Comparison of ENCODE assay signal across 11 cellular contexts in the genomic region with DNA sequence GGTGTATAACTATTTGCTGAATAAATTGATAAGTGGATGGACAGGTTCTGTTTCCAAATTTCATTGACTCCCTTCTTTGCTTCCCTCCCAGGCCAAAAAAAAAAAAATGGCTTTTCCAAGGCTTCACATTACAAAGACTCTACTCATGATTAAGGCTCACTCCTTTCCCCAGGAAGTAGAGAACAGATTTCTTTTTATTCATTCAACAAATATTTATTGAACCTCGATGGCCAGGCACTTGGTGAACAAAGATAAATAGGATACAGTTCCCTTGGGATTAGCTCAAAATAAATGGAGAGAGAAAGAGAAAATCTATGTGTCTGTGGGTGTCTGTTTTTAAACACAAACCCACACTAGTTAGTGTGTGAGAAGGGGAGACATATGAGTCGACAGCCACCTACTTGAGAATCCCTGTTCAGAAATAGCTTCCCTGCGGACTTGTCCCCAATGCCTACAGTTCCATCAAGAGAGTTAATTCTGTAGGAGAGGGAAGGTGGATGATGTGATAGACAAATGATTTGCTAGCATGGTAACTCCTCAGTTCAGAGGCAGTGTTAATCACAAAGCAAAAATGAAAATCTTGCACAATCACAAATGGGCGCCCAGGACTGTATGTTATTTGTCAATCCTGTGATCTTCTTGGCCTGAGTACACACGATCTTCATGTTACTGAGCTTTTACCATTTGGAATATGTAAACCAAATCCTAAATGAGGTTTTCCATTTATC. TPM values are rescaled to one million over a fixed set of nuclear protein-coding genes. Genes with fewer than 3 reads are reported as not detected.
DNase-seq lines count a peak whose midpoint lies in the region; FAIRE-seq and TF ChIP-seq lines count a peak whose summit lies in the region.
"Had no signal": no experiment of that assay in that cellular context is flagged by ENCODE, and none has a peak within 500 bp of the region (broad histone marks: within the 10 kb centered on the region; RNA-seq: fewer than 3 reads in every experiment).

No MANE protein-coding gene starts in this region.

- no peaks in the 10 kb centered on the region for H3K9me3 ChIP-seq in keratinocyte (ENCODE audit: control insufficient read depth, low read depth, low read length)
- H3K9me3 ChIP-seq: Caco-2 had no signal

- H3K27ac Mint-ChIP-seq in IgD-negative memory B cell, result peak overlapping the region in 2 of 3 donors; percentile 26 to 69
- H3K27ac Mint-ChIP-seq in nephron progenitor cell, result no peak overlapping the region

- dilution Hi-C loops in keratinocyte (cut with MboI; ENCODE audit: extremely low pct_ligation_motif_present, low sequenced_read_pairs), result no loop called here

- H3K4me3 Mint-ChIP-seq in IgD-negative memory B cell, result no peak overlapping the region
- H3K4me3 Mint-ChIP-seq in nephron progenitor cell, result no peak overlapping the region

- H3K9me1 ChIP-seq in keratinocyte (ENCODE audit: control insufficient read depth, extremely low read depth, insufficient read depth, low read length), result no peaks in the 10 kb centered on the region

- no peak overlapping the region for H3K9ac ChIP-seq in keratinocyte (ENCODE audit: control insufficient read depth, extremely low read depth, insufficient read depth, low read length)

- in situ Hi-C loops in GM13976 (cut with MboI; ENCODE audit: low sequenced_read_pairs, unreplicated experiment), result no loop called here

- FAIRE-seq in keratinocyte (lab: Jason Lieb, UNC), result no peak

- H3K4me1 ChIP-seq in keratinocyte (ENCODE audit: control insufficient read depth, extremely low read depth, insufficient read depth, low read length), result peaks cover 42% of the 10 kb centered on the region
- H3K4me1 ChIP-seq: Caco-2 had no signal

- no peak for TF ChIP-seq CTCF in cardiac fibroblast (IDR thresholded peaks at IDR 0.05; ENCODE audit: low read depth, low read length)
- TF ChIP-seq CTCF in keratinocyte (optimal IDR thresholded peaks at IDR 0.05 in 1 of 3, IDR thresholded peaks at IDR 0.05 in 1 of 3, conservative IDR thresholded peaks at IDR 0.05 in 1 of 3; ENCODE audit: extremely low read depth in 1 of 3, insufficient read depth in 2 of 3, low read length in 3 of 3), result no peak
- no peak for TF ChIP-seq CTCF in GM13976 (IDR thresholded peaks at IDR 0.05; ENCODE audit: borderline replicate concordance, control extremely low read depth, extremely low read depth, insufficient read depth, missing control alignments)
- TF ChIP-seq CTCF in nephron progenitor cell (IDR thresholded peaks at IDR 0.05), result no peak

- H3K36me3 ChIP-seq in keratinocyte (ENCODE audit: control insufficient read depth in 2 of 2, extremely low read depth in 1 of 2, insufficient read depth in 2 of 2, low read length in 2 of 2), result peaks cover 9 to 33% of the 10 kb centered on the region in 2 experiments

- H3K27me3 Mint-ChIP-seq in IgD-negative memory B cell (no peaks in the 10 kb centered on the region), nephron progenitor cell (ENCODE audit: low read depth, poor library complexity) (peaks cover 3% of the 10 kb centered on the region)

- no peaks in the 10 kb centered on the region for H4K20me1 ChIP-seq in keratinocyte (ENCODE audit: control insufficient read depth, extremely low read depth, insufficient read depth, low read length)

- DNase-seq in cardiac fibroblast (ENCODE audit: low read depth in 2 of 2) (peak; percentile 55 to 88), keratinocyte (ENCODE audit: low read depth, low spot score) (no peak), DMS114 treated with DMSO at 0.1 percent for 48 hours (lab: John Stamatoyannopoulos, UW; ENCODE audit: unreplicated experiment) (no peak), SKM-1 treated with dmso at 0.1 percent for 144 hours (lab: John Stamatoyannopoulos, UW; ENCODE audit: unreplicated experiment) (no peak), GM13976 (ENCODE audit: low spot score) (no peak), nephron progenitor cell (no peak)
- DNase-seq: activated CD8-positive, alpha-beta memory T cell treated with anti-CD3 and anti-CD28 coated beads, Interleukin-2, amount 50 U/mL, for 4 hours; Caco-2; NCI-H69 had no signal

- peak overlapping the region; percentile 0 for H3K4me2 ChIP-seq in keratinocyte (ENCODE audit: control insufficient read depth, extremely low read depth, insufficient read depth, low read depth, low read length)

- H2AFZ ChIP-seq in keratinocyte (ENCODE audit: control insufficient read depth, low read length), result no peak overlapping the region

- H3K27ac ChIP-seq in keratinocyte (ENCODE audit: control insufficient read depth, insufficient read depth, low read length) (peak overlapping the region; percentile 43), skin epidermis (peak overlapping the region in 16 of 21 experiments; percentile 7 to 74 (median 54))

- H3K4me3 ChIP-seq in cardiac fibroblast (replicated peaks in 1 of 2; ENCODE audit: low read depth in 2 of 2, low read length in 2 of 2), result no peak overlapping the region
- peak overlapping the region in 1 of 3 experiments; percentile 8 for H3K4me3 ChIP-seq in keratinocyte (ENCODE audit: control insufficient read depth in 2 of 3, extremely low read depth in 1 of 3, insufficient read depth in 2 of 3, low read depth in 1 of 3, low read length in 3 of 3)
- H3K4me3 ChIP-seq in skin epidermis, result no peak overlapping the region

- H3K4me1 Mint-ChIP-seq in IgD-negative memory B cell, result peaks cover 20 to 49% (median 21%) of the 10 kb centered on the region in 3 donors
- H3K4me1 Mint-ChIP-seq in nephron progenitor cell, result peaks cover 50% of the 10 kb centered on the region

- H3K36me3 Mint-ChIP-seq in IgD-negative memory B cell (peaks cover 10% of the 10 kb centered on the region), nephron progenitor cell (ENCODE audit: low read depth) (peaks cover 5% of the 10 kb centered on the region)

- H3K9me3 Mint-ChIP-seq in IgD-negative memory B cell (no peaks in the 10 kb centered on the region), nephron progenitor cell (no peaks in the 10 kb centered on the region)

- no peaks in the 10 kb centered on the region for H3K27me3 ChIP-seq in keratinocyte (ENCODE audit: control insufficient read depth, extremely low read depth, insufficient read depth, low read length)

- H3K79me2 ChIP-seq in keratinocyte (ENCODE audit: control insufficient read depth, insufficient read depth, low read length), result peaks cover 93% of the 10 kb centered on the region

RNA-seq across cellular contexts. Expression of a gene that starts 20.3 kb away (rescaled TPM):
- 26.1 TPM for polyA plus RNA-seq in IgD-negative memory B cell
- 76.8 to 81.6 TPM (median 81.1 TPM) in 3 replicates for polyA plus RNA-seq in keratinocyte
- polyA plus RNA-seq in keratinocyte (2011; ENCODE audit: low read depth), result 47.7 TPM
- 83.9 and 87.4 TPM in 2 replicates for polyA plus RNA-seq in keratinocyte (2011; cell fraction: cytosol; rRNA removed)
- polyA plus RNA-seq in keratinocyte (2011; cell fraction: nucleus; rRNA removed), result 81.5 and 96.9 TPM in 2 replicates
- polyA plus RNA-seq in keratinocyte (2012; ENCODE audit: low replicate concordance), result 74.8 and 75.5 TPM in 2 replicates
- 89.6 to 152 TPM (median 117 TPM) in 3 replicates for polyA minus RNA-seq in keratinocyte
- polyA minus RNA-seq in keratinocyte (2011; cell fraction: cytosol; rRNA and poly(A)+ RNA removed), result 76.4 TPM
- polyA minus RNA-seq in keratinocyte (2011; cell fraction: nucleus; rRNA and poly(A)+ RNA removed), result 48.5 and 58.3 TPM in 2 replicates

Comparison
In these comparisons a context has a peak if more than half of its experiments do, and no peak if none do; other contexts are left out.
1. DNase-seq: peak in cardiac fibroblast (2 of 2); none in keratinocyte (single experiment), DMS114 treated with DMSO at 0.1 percent for 48 hours (single experiment), SKM-1 treated with dmso at 0.1 percent for 144 hours (single experiment), GM13976 (single experiment) and nephron progenitor cell (single experiment).